Comparison of ENCODE assay signal across 40 cellular contexts in the genomic region with DNA sequence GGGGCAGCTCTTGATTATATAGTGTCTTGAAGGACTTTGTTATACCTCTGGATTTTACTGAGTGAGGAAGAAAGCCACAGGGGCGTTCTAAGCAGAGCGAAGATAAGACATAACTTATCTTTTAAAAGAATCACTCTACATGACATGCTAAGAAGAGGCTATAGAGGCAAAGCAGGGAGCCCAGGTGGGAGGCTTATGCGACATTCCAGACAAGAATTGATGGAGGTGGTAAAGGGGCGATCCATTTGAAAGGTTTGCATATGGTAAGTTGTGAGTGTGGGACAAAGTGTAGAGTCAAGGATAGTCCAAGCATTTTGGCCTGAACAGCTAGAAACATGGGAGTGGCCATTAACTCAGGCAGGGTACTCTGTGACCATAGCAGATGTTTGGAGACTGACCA. TPM values are rescaled to one million over a fixed set of nuclear protein-coding genes. Genes with fewer than 3 reads are reported as not detected.
"Had no signal": no experiment of that assay in that cellular context is flagged by ENCODE, and none has a peak within 500 bp of the region (broad histone marks: within the 10 kb centered on the region; RNA-seq: fewer than 3 reads in every experiment).

No MANE protein-coding gene starts in this region.

- H3K27ac Mint-ChIP-seq: activated CD4-positive, alpha-beta memory T cell treated with anti-CD3 and anti-CD28 coated beads, Interleukin-2, amount 10 ng/mL, durations not matched to agents 7 days and 5 days; activated CD4-positive, alpha-beta T cell treated with anti-CD3 and anti-CD28 coated beads for 36 hours; activated CD4-positive, alpha-beta T cell treated with anti-CD3 and anti-CD28 coated beads, Interleukin-2, amount 10 ng/mL, durations not matched to agents 7 days and 5 days; activated CD8-positive, alpha-beta memory T cell treated with anti-CD3 and anti-CD28 coated beads, Interleukin-2, amount 10 ng/mL, durations not matched to agents 7 days and 5 days; activated CD8-positive, alpha-beta T cell treated with anti-CD3 and anti-CD28 coated beads, Interleukin-2, amount 10 ng/mL, durations not matched to agents 7 days and 5 days; activated naive CD4-positive, alpha-beta T cell treated with anti-CD3 and anti-CD28 coated beads, Interleukin-2, amount 10 ng/mL, durations not matched to agents 7 days and 5 days; activated naive CD4-positive, alpha-beta T cell treated with anti-CD3 and anti-CD28 coated beads, Interleukin-2, amount 50 U/mL, for 24 hours; activated naive CD8-positive, alpha-beta T cell; activated naive CD8-positive, alpha-beta T cell treated with anti-CD3 and anti-CD28 coated beads, Interleukin-2, amount 10 ng/mL, durations not matched to agents 7 days and 5 days; activated naive CD8-positive, alpha-beta T cell treated with anti-CD3 and anti-CD28 coated beads, Interleukin-2, amount 50 U/mL, for 24 hours; activated T-cell treated with anti-CD3 and anti-CD28 coated beads, Interleukin-2, amount 50 U/mL, for 24 hours; activated T-helper 2 cell treated with anti-CD3 and anti-CD28 coated beads, Interferon-gamma antibody, Interleukin-2, Interleukin-4, amounts not matched to agents 10 μg/mL and 5 μg/mL and 100 μg/mL, durations not matched to agents 14 hours and 24 hours and 36 hours; T-helper 1 cell treated with Interleukin-12 subunit alpha and Interleukin-12 subunit beta and Interleukin-4 antibody, amounts not matched to agents 30 μg/mL and 1 μg/mL, for 36 hours; T-helper 2 cell treated with Interferon-gamma antibody and Interleukin-4, amounts not matched to agents 5 μg/mL and 100 μg/mL, for 36 hours had no signal

- DNase-seq: activated CD4-positive, alpha-beta memory T cell treated with anti-CD3 and anti-CD28 coated beads, Interleukin-2, amount 10 ng/mL, durations not matched to agents 7 days and 5 days; activated CD4-positive, alpha-beta T cell treated with anti-CD3 and anti-CD28 coated beads for 1 hour; activated CD4-positive, alpha-beta T cell treated with anti-CD3 and anti-CD28 coated beads for 36 hours; activated CD4-positive, alpha-beta T cell treated with anti-CD3 and anti-CD28 coated beads for 48 hours; activated CD4-positive, alpha-beta T cell treated with anti-CD3 and anti-CD28 coated beads, Interleukin-2, amount 10 ng/mL, durations not matched to agents 7 days and 5 days; activated CD4-positive, alpha-beta T cell treated with anti-CD3 and anti-CD28 coated beads, Interleukin-2, amount 50 U/mL, for 48 hours; activated CD4-positive, CD25-positive, alpha-beta regulatory T cell; activated CD8-positive, alpha-beta memory T cell treated with anti-CD3 and anti-CD28 coated beads for 24 hours; activated CD8-positive, alpha-beta memory T cell treated with anti-CD3 and anti-CD28 coated beads, Interleukin-2, amount 10 ng/mL, durations not matched to agents 7 days and 5 days; activated CD8-positive, alpha-beta memory T cell treated with anti-CD3 and anti-CD28 coated beads, Interleukin-2, amount 50 U/mL, for 48 hours; activated CD8-positive, alpha-beta T cell treated with anti-CD3 and anti-CD28 coated beads, Interleukin-2, amount 10 ng/mL, durations not matched to agents 7 days and 5 days; activated effector memory CD4-positive, alpha-beta T cell treated with Interleukin-2 at 50 U/mL for 16 hours; activated gamma-delta T cell; activated naive CD4-positive, alpha-beta T cell treated with anti-CD3 and anti-CD28 coated beads, Interleukin-2, amount 10 ng/mL, durations not matched to agents 7 days and 5 days; activated naive CD4-positive, alpha-beta T cell treated with Interleukin-2 at 50 U/mL for 16 hours; activated naive CD8-positive, alpha-beta T cell treated with anti-CD3 and anti-CD28 coated beads, Interleukin-2, amount 10 ng/mL, durations not matched to agents 7 days and 5 days; activated naive CD8-positive, alpha-beta T cell treated with anti-CD3 and anti-CD28 coated beads, Interleukin-2, amount 50 U/mL, for 24 hours; activated T-cell treated with anti-CD3 and anti-CD28 coated beads, Interleukin-2, amount 50 U/mL, for 24 hours; activated T-cell treated with anti-CD3 and anti-CD28 coated beads, Interleukin-2, amount 50 U/mL, for 48 hours; amniotic stem cell; aorta; body of pancreas; brain microvascular endothelial cell; caudate nucleus; cerebellar nuclear complex; T-helper 1 cell; T-helper 2 cell; T-helper 9 cell had no signal

- ATAC-seq: activated CD4-positive, alpha-beta T cell treated with anti-CD3 and anti-CD28 coated beads for 36 hours; activated CD4-positive, CD25-positive, alpha-beta regulatory T cell treated with anti-CD3 and anti-CD28 coated beads, Interleukin-2, amount 50 U/mL, for 24 hours; activated CD8-positive, alpha-beta memory T cell treated with anti-CD3 and anti-CD28 coated beads, Interleukin-2, amount 10 ng/mL, durations not matched to agents 7 days and 5 days; activated CD8-positive, alpha-beta T cell treated with anti-CD3 and anti-CD28 coated beads, Interleukin-2, amount 10 ng/mL, durations not matched to agents 7 days and 5 days; activated naive CD8-positive, alpha-beta T cell treated with anti-CD3 and anti-CD28 coated beads, Interleukin-2, amount 50 U/mL, for 24 hours; body of pancreas had no signal

- H3K27me3 ChIP-seq: body of pancreas, brain microvascular endothelial cell, breast epithelium, cardiac muscle cell had no signal

- H3K27me3 Mint-ChIP-seq: activated naive CD4-positive, alpha-beta T cell treated with anti-CD3 and anti-CD28 coated beads, Interleukin-2, amount 10 ng/mL, durations not matched to agents 7 days and 5 days had no signal

- H3K9me3 Mint-ChIP-seq: activated CD4-positive, alpha-beta memory T cell treated with anti-CD3 and anti-CD28 coated beads, Interleukin-2, amount 10 ng/mL, durations not matched to agents 7 days and 5 days; activated CD4-positive, alpha-beta T cell treated with anti-CD3 and anti-CD28 coated beads, Interleukin-2, amount 10 ng/mL, durations not matched to agents 7 days and 5 days; activated naive CD4-positive, alpha-beta T cell treated with anti-CD3 and anti-CD28 coated beads, Interleukin-2, amount 10 ng/mL, durations not matched to agents 7 days and 5 days; activated naive CD4-positive, alpha-beta T cell treated with anti-CD3 and anti-CD28 coated beads, Interleukin-2, amount 50 U/mL, for 24 hours; activated naive CD8-positive, alpha-beta T cell treated with anti-CD3 and anti-CD28 coated beads, Interleukin-2, amount 10 ng/mL, durations not matched to agents 7 days and 5 days; activated naive CD8-positive, alpha-beta T cell treated with anti-CD3 and anti-CD28 coated beads, Interleukin-2, amount 50 U/mL, for 24 hours; activated T-cell treated with anti-CD3 and anti-CD28 coated beads, Interleukin-2, amount 50 U/mL, for 24 hours; activated T-helper 2 cell treated with anti-CD3 and anti-CD28 coated beads, Interferon-gamma antibody, Interleukin-2, Interleukin-4, amounts not matched to agents 10 μg/mL and 5 μg/mL and 100 μg/mL, durations not matched to agents 14 hours and 24 hours and 36 hours; central memory CD8-positive, alpha-beta T cell; T-helper 1 cell treated with Interleukin-12 subunit alpha and Interleukin-12 subunit beta and Interleukin-4 antibody, amounts not matched to agents 30 μg/mL and 1 μg/mL, for 36 hours; T-helper 2 cell treated with Interferon-gamma antibody and Interleukin-4, amounts not matched to agents 5 μg/mL and 100 μg/mL, for 36 hours had no signal

- H3K4me3 Mint-ChIP-seq: activated CD4-positive, alpha-beta memory T cell treated with anti-CD3 and anti-CD28 coated beads, Interleukin-2, amount 10 ng/mL, durations not matched to agents 7 days and 5 days; activated CD4-positive, alpha-beta T cell treated with anti-CD3 and anti-CD28 coated beads for 36 hours; activated CD4-positive, alpha-beta T cell treated with anti-CD3 and anti-CD28 coated beads, Interleukin-2, amount 10 ng/mL, durations not matched to agents 7 days and 5 days; activated CD8-positive, alpha-beta memory T cell treated with anti-CD3 and anti-CD28 coated beads, Interleukin-2, amount 10 ng/mL, durations not matched to agents 7 days and 5 days; activated CD8-positive, alpha-beta T cell treated with anti-CD3 and anti-CD28 coated beads, Interleukin-2, amount 10 ng/mL, durations not matched to agents 7 days and 5 days; activated naive CD4-positive, alpha-beta T cell treated with anti-CD3 and anti-CD28 coated beads, Interleukin-2, amount 10 ng/mL, durations not matched to agents 7 days and 5 days; activated naive CD4-positive, alpha-beta T cell treated with anti-CD3 and anti-CD28 coated beads, Interleukin-2, amount 50 U/mL, for 24 hours; activated naive CD8-positive, alpha-beta T cell; activated naive CD8-positive, alpha-beta T cell treated with anti-CD3 and anti-CD28 coated beads, Interleukin-2, amount 10 ng/mL, durations not matched to agents 7 days and 5 days; activated naive CD8-positive, alpha-beta T cell treated with anti-CD3 and anti-CD28 coated beads, Interleukin-2, amount 50 U/mL, for 24 hours; activated T-cell treated with anti-CD3 and anti-CD28 coated beads, Interleukin-2, amount 50 U/mL, for 24 hours; central memory CD8-positive, alpha-beta T cell; T-helper 1 cell treated with Interleukin-12 subunit alpha and Interleukin-12 subunit beta and Interleukin-4 antibody, amounts not matched to agents 30 μg/mL and 1 μg/mL, for 36 hours; T-helper 2 cell treated with Interferon-gamma antibody and Interleukin-4, amounts not matched to agents 5 μg/mL and 100 μg/mL, for 36 hours had no signal

- H3K36me3 ChIP-seq: brain microvascular endothelial cell, breast epithelium, cardiac muscle cell had no signal

- H3K36me3 Mint-ChIP-seq: activated CD8-positive, alpha-beta memory T cell treated with anti-CD3 and anti-CD28 coated beads, Interleukin-2, amount 10 ng/mL, durations not matched to agents 7 days and 5 days; activated naive CD4-positive, alpha-beta T cell treated with anti-CD3 and anti-CD28 coated beads, Interleukin-2, amount 10 ng/mL, durations not matched to agents 7 days and 5 days; activated naive CD4-positive, alpha-beta T cell treated with anti-CD3 and anti-CD28 coated beads, Interleukin-2, amount 50 U/mL, for 24 hours; activated naive CD8-positive, alpha-beta T cell; activated naive CD8-positive, alpha-beta T cell treated with anti-CD3 and anti-CD28 coated beads, Interleukin-2, amount 10 ng/mL, durations not matched to agents 7 days and 5 days had no signal

- H3K4me1 ChIP-seq: body of pancreas, breast epithelium had no signal

- H3K9me3 ChIP-seq: body of pancreas, breast epithelium had no signal

- FAIRE-seq: astrocyte, TTC549 had no signal

- H3K27ac ChIP-seq: body of pancreas, brain microvascular endothelial cell, breast epithelium, cardiac muscle cell, VCaP had no signal

- H3K4me3 ChIP-seq: body of pancreas, breast epithelium, cardiac muscle cell had no signal

- H3K4me1 Mint-ChIP-seq: activated CD4-positive, alpha-beta memory T cell treated with anti-CD3 and anti-CD28 coated beads, Interleukin-2, amount 10 ng/mL, durations not matched to agents 7 days and 5 days; activated CD4-positive, alpha-beta T cell treated with anti-CD3 and anti-CD28 coated beads for 36 hours; activated CD4-positive, alpha-beta T cell treated with anti-CD3 and anti-CD28 coated beads, Interleukin-2, amount 10 ng/mL, durations not matched to agents 7 days and 5 days; activated CD8-positive, alpha-beta memory T cell treated with anti-CD3 and anti-CD28 coated beads, Interleukin-2, amount 10 ng/mL, durations not matched to agents 7 days and 5 days; activated naive CD4-positive, alpha-beta T cell treated with anti-CD3 and anti-CD28 coated beads, Interleukin-2, amount 10 ng/mL, durations not matched to agents 7 days and 5 days; activated naive CD4-positive, alpha-beta T cell treated with anti-CD3 and anti-CD28 coated beads, Interleukin-2, amount 50 U/mL, for 24 hours; activated naive CD8-positive, alpha-beta T cell treated with anti-CD3 and anti-CD28 coated beads, Interleukin-2, amount 10 ng/mL, durations not matched to agents 7 days and 5 days; activated naive CD8-positive, alpha-beta T cell treated with anti-CD3 and anti-CD28 coated beads, Interleukin-2, amount 50 U/mL, for 24 hours; central memory CD8-positive, alpha-beta T cell had no signal

RNA-seq across cellular contexts. Expression of a gene that starts 49.8 kb away (rescaled TPM):
- total RNA-seq: activated CD4-positive, alpha-beta memory T cell treated with anti-CD3 and anti-CD28 coated beads, Interleukin-2, amount 10 ng/mL, durations not matched to agents 7 days and 5 days; activated CD4-positive, alpha-beta T cell treated with anti-CD3 and anti-CD28 coated beads for 36 hours; activated CD4-positive, alpha-beta T cell treated with anti-CD3 and anti-CD28 coated beads, Interleukin-2, amount 10 ng/mL, durations not matched to agents 7 days and 5 days; activated CD8-positive, alpha-beta memory T cell treated with anti-CD3 and anti-CD28 coated beads, Interleukin-2, amount 10 ng/mL, durations not matched to agents 7 days and 5 days; activated CD8-positive, alpha-beta T cell treated with anti-CD3 and anti-CD28 coated beads, Interleukin-2, amount 10 ng/mL, durations not matched to agents 7 days and 5 days; activated naive CD8-positive, alpha-beta T cell treated with anti-CD3 and anti-CD28 coated beads, Interleukin-2, amount 10 ng/mL, durations not matched to agents 7 days and 5 days; activated T-helper 2 cell treated with anti-CD3 and anti-CD28 coated beads, Interferon-gamma antibody, Interleukin-2, Interleukin-4, amounts not matched to agents 10 μg/mL and 5 μg/mL and 100 μg/mL, durations not matched to agents 14 hours and 24 hours and 36 hours had no signal
